Comparison of ENCODE assay signal across 21 cellular contexts in genomic region chr17:83181991-83182619, GRCh38.
A peak's percentile ranks its signal among the peaks of the same experiment; 100 is the strongest.
DNase-seq lines count a peak whose midpoint lies in the region; ATAC-seq, FAIRE-seq and TF ChIP-seq lines count a peak whose summit lies in the region.
"Had no signal": no experiment of that assay in that cellular context is flagged by ENCODE, and none has a peak within 500 bp of the region (broad histone marks: within the 10 kb centered on the region; RNA-seq: fewer than 3 reads in every experiment).

No MANE protein-coding gene starts in this region.

- H3K27ac ChIP-seq in Peyer's patch (no peak overlapping the region), kidney (ENCODE audit: low read depth in 2 of 2, low read length in 2 of 2) (peak overlapping the region in 1 of 2 donors; percentile 62)
- H3K27ac ChIP-seq: A549, VCaP had no signal

- no peaks in the 10 kb centered on the region for H3K4me1 Mint-ChIP-seq in activated CD8-positive, alpha-beta T cell treated with anti-CD3 and anti-CD28 coated beads, Interleukin-2, amount 10 ng/mL, durations not matched to agents 7 days and 5 days (ENCODE audit: low read depth)
- no peaks in the 10 kb centered on the region for H3K4me1 Mint-ChIP-seq in activated CD8-positive, alpha-beta T cell treated with anti-CD3 and anti-CD28 coated beads for 36 hours (ENCODE audit: low read depth)
- H3K4me1 Mint-ChIP-seq in T-helper 2 cell treated with Interferon-gamma antibody and Interleukin-4, amounts not matched to agents 5 μg/mL and 100 μg/mL, for 36 hours (ENCODE audit: low read depth), result no peaks in the 10 kb centered on the region

- CTCF ChIA-PET in activated CD8-positive, alpha-beta T cell treated with anti-CD3 and anti-CD28 coated beads, Interleukin-2, amount 10 ng/mL, durations not matched to agents 7 days and 5 days (lab: Charles Lee), result no interaction called here
- CTCF ChIA-PET in activated CD8-positive, alpha-beta T cell treated with anti-CD3 and anti-CD28 coated beads for 36 hours (lab: Charles Lee), result no interaction called here

- no peaks in the 10 kb centered on the region for H3K9me3 ChIP-seq in Peyer's patch
- H3K9me3 ChIP-seq in kidney (ENCODE audit: control insufficient read depth in 1 of 2, low read length in 2 of 2), result no peaks in the 10 kb centered on the region
- H3K9me3 ChIP-seq: A549 had no signal

- H3K27me3 ChIP-seq in Peyer's patch, result no peaks in the 10 kb centered on the region

- H3K27me3 Mint-ChIP-seq in activated CD8-positive, alpha-beta T cell treated with anti-CD3 and anti-CD28 coated beads, Interleukin-2, amount 10 ng/mL, durations not matched to agents 7 days and 5 days (ENCODE audit: low read depth), result peaks cover 7% of the 10 kb centered on the region
- H3K27me3 Mint-ChIP-seq in activated CD8-positive, alpha-beta T cell treated with anti-CD3 and anti-CD28 coated beads for 36 hours, result no peaks in the 10 kb centered on the region
- H3K27me3 Mint-ChIP-seq in T-helper 2 cell treated with Interferon-gamma antibody and Interleukin-4, amounts not matched to agents 5 μg/mL and 100 μg/mL, for 36 hours (ENCODE audit: low read depth), result no peaks in the 10 kb centered on the region

- peak; percentile 15 for DNase-seq in activated CD8-positive, alpha-beta T cell treated with anti-CD3 and anti-CD28 coated beads, Interleukin-2, amount 10 ng/mL, durations not matched to agents 7 days and 5 days
- DNase-seq in activated CD8-positive, alpha-beta T cell treated with anti-CD3 and anti-CD28 coated beads for 36 hours, result no peak
- DNase-seq in Peyer's patch (peak in 2 of 3 donors; percentile 9 to 32), kidney (peak; percentile 69), COLO668 (lab: John Stamatoyannopoulos, UW; ENCODE audit: unreplicated experiment) (no peak)
- peak; percentile 2 for DNase-seq in stimulated activated naive CD8-positive, alpha-beta T cell treated with anti-CD3 and anti-CD28 coated beads, Interleukin-15, Interleukin-2, amounts not matched to agents 100 U/mL and 50 U/mL, for 24 hours
- DNase-seq in T-helper 2 cell treated with Interferon-gamma antibody and Interleukin-4, amounts not matched to agents 5 μg/mL and 100 μg/mL, for 36 hours (ENCODE audit: low spot score), result no peak
- DNase-seq: activated naive CD4-positive, alpha-beta T cell treated with anti-CD3 and anti-CD28 coated beads for 36 hours; CD4-positive, CD25-positive, alpha-beta regulatory T cell; NCI-H1105; NCI-H524 treated with DMSO at 0.1 percent for 48 hours; nucleus accumbens; SHP77 treated with DMSO at 0.1 percent for 48 hours; stimulated activated CD4-positive, alpha-beta T cell treated with anti-CD3 and anti-CD28 coated beads, Interleukin-1b, Interleukin-23, amount 100 ng/mL, for 48 hours had no signal

- H3K9ac ChIP-seq in kidney (ENCODE audit: low read length in 2 of 2), result no peak overlapping the region

- no peak overlapping the region for H3K27ac Mint-ChIP-seq in activated CD8-positive, alpha-beta T cell treated with anti-CD3 and anti-CD28 coated beads, Interleukin-2, amount 10 ng/mL, durations not matched to agents 7 days and 5 days
- H3K27ac Mint-ChIP-seq in activated CD8-positive, alpha-beta T cell treated with anti-CD3 and anti-CD28 coated beads for 36 hours, result no peak overlapping the region
- H3K27ac Mint-ChIP-seq in T-helper 2 cell treated with Interferon-gamma antibody and Interleukin-4, amounts not matched to agents 5 μg/mL and 100 μg/mL, for 36 hours, result no peak overlapping the region
- H3K27ac Mint-ChIP-seq: activated naive CD4-positive, alpha-beta T cell treated with anti-CD3 and anti-CD28 coated beads for 36 hours; CD4-positive, CD25-positive, alpha-beta regulatory T cell; T-helper 1 cell treated with Interleukin-12 subunit alpha and Interleukin-12 subunit beta and Interleukin-4 antibody, amounts not matched to agents 30 μg/mL and 1 μg/mL, for 36 hours had no signal

- no peaks in the 10 kb centered on the region for H3K4me1 ChIP-seq in Peyer's patch
- H3K4me1 ChIP-seq in kidney (ENCODE audit: control insufficient read depth in 1 of 2, insufficient read depth in 1 of 2, low read depth in 1 of 2, low read length in 2 of 2), result peaks cover 0 to 4% of the 10 kb centered on the region in 2 donors
- H3K4me1 ChIP-seq: A549 had no signal

- intact Hi-C loops in activated CD8-positive, alpha-beta T cell treated with anti-CD3 and anti-CD28 coated beads for 36 hours (cut with micrococcal nuclease), result no loop called here
- intact Hi-C loops in kidney (cut with DNase I), result no loop called here

- no peaks in the 10 kb centered on the region for H3K9me3 Mint-ChIP-seq in activated CD8-positive, alpha-beta T cell treated with anti-CD3 and anti-CD28 coated beads, Interleukin-2, amount 10 ng/mL, durations not matched to agents 7 days and 5 days (ENCODE audit: insufficient read depth)
- H3K9me3 Mint-ChIP-seq in activated CD8-positive, alpha-beta T cell treated with anti-CD3 and anti-CD28 coated beads for 36 hours, result no peaks in the 10 kb centered on the region
- H3K9me3 Mint-ChIP-seq in T-helper 2 cell treated with Interferon-gamma antibody and Interleukin-4, amounts not matched to agents 5 μg/mL and 100 μg/mL, for 36 hours, result no peaks in the 10 kb centered on the region
- H3K9me3 Mint-ChIP-seq: activated naive CD4-positive, alpha-beta T cell treated with anti-CD3 and anti-CD28 coated beads for 36 hours; T-helper 1 cell treated with Interleukin-12 subunit alpha and Interleukin-12 subunit beta and Interleukin-4 antibody, amounts not matched to agents 30 μg/mL and 1 μg/mL, for 36 hours had no signal

- H3K4me3 Mint-ChIP-seq in activated CD8-positive, alpha-beta T cell treated with anti-CD3 and anti-CD28 coated beads, Interleukin-2, amount 10 ng/mL, durations not matched to agents 7 days and 5 days, result no peak overlapping the region
- no peak overlapping the region for H3K4me3 Mint-ChIP-seq in activated CD8-positive, alpha-beta T cell treated with anti-CD3 and anti-CD28 coated beads for 36 hours
- no peak overlapping the region for H3K4me3 Mint-ChIP-seq in T-helper 2 cell treated with Interferon-gamma antibody and Interleukin-4, amounts not matched to agents 5 μg/mL and 100 μg/mL, for 36 hours
- H3K4me3 Mint-ChIP-seq: activated naive CD4-positive, alpha-beta T cell treated with anti-CD3 and anti-CD28 coated beads for 36 hours; CD4-positive, CD25-positive, alpha-beta regulatory T cell; T-helper 1 cell treated with Interleukin-12 subunit alpha and Interleukin-12 subunit beta and Interleukin-4 antibody, amounts not matched to agents 30 μg/mL and 1 μg/mL, for 36 hours had no signal

- FAIRE-seq in kidney (lab: Jason Lieb, UNC), result no peak
- FAIRE-seq: A549, astrocyte, endothelial cell of umbilical vein had no signal

- POLR2A ChIA-PET in activated CD8-positive, alpha-beta T cell treated with anti-CD3 and anti-CD28 coated beads, Interleukin-2, amount 10 ng/mL, durations not matched to agents 7 days and 5 days (lab: Charles Lee), result interaction anchor here (1.1 kb wide), 1 partner anchor 18 kb away, joined by 5 read pairs; no protein-coding TSS in a partner anchor
- POLR2A ChIA-PET in activated CD8-positive, alpha-beta T cell treated with anti-CD3 and anti-CD28 coated beads for 36 hours (lab: Charles Lee), result no interaction called here

- no peak for TF ChIP-seq CTCF in activated CD8-positive, alpha-beta T cell treated with anti-CD3 and anti-CD28 coated beads for 36 hours (IDR thresholded peaks at IDR 0.05)
- TF ChIP-seq CTCF in Peyer's patch (IDR thresholded peaks at IDR 0.05), result no peak
- no peak for TF ChIP-seq CTCF in kidney (IDR thresholded peaks at IDR 0.05; ENCODE audit: borderline replicate concordance, extremely low read depth, insufficient read depth)

- H3K36me3 Mint-ChIP-seq in activated CD8-positive, alpha-beta T cell treated with anti-CD3 and anti-CD28 coated beads, Interleukin-2, amount 10 ng/mL, durations not matched to agents 7 days and 5 days (ENCODE audit: low read depth), result no peaks in the 10 kb centered on the region
- no peaks in the 10 kb centered on the region for H3K36me3 Mint-ChIP-seq in activated CD8-positive, alpha-beta T cell treated with anti-CD3 and anti-CD28 coated beads for 36 hours (ENCODE audit: low read depth)
- no peaks in the 10 kb centered on the region for H3K36me3 Mint-ChIP-seq in T-helper 2 cell treated with Interferon-gamma antibody and Interleukin-4, amounts not matched to agents 5 μg/mL and 100 μg/mL, for 36 hours (ENCODE audit: low read depth)
- H3K36me3 Mint-ChIP-seq: CD4-positive, CD25-positive, alpha-beta regulatory T cell had no signal

- no peak for ATAC-seq in activated CD8-positive, alpha-beta T cell treated with anti-CD3 and anti-CD28 coated beads, Interleukin-2, amount 10 ng/mL, durations not matched to agents 7 days and 5 days
- ATAC-seq in activated CD8-positive, alpha-beta T cell treated with anti-CD3 and anti-CD28 coated beads for 36 hours, result no peak
- ATAC-seq in stimulated activated naive CD8-positive, alpha-beta T cell treated with anti-CD3 and anti-CD28 coated beads, Interleukin-15, Interleukin-2, amounts not matched to agents 100 U/mL and 50 U/mL, for 24 hours, result no peak
- no peak for ATAC-seq in GM18519 (IDR thresholded peaks at IDR 0.05; ENCODE audit: low FRiP score, unreplicated experiment)
- ATAC-seq: A549, left colon had no signal

- no peaks in the 10 kb centered on the region for H3K36me3 ChIP-seq in Peyer's patch
- no peaks in the 10 kb centered on the region for H3K36me3 ChIP-seq in kidney (ENCODE audit: control insufficient read depth in 1 of 2, insufficient read depth in 2 of 2, low read length in 2 of 2)

- no peak for TF ChIP-seq POLR2A in Peyer's patch (IDR thresholded peaks at IDR 0.05)

- H3K4me3 ChIP-seq in Peyer's patch (no peak overlapping the region), kidney (ENCODE audit: low read length in 2 of 2) (no peak overlapping the region)
- H3K4me3 ChIP-seq: A549 had no signal

Comparison
In these comparisons a context has a peak if more than half of its experiments do, and no peak if none do; other contexts are left out.
1. DNase-seq: peak in activated CD8-positive, alpha-beta T cell treated with anti-CD3 and anti-CD28 coated beads, Interleukin-2, amount 10 ng/mL, durations not matched to agents 7 days and 5 days (single experiment), Peyer's patch (2 of 3), kidney (single experiment) and stimulated activated naive CD8-positive, alpha-beta T cell treated with anti-CD3 and anti-CD28 coated beads, Interleukin-15, Interleukin-2, amounts not matched to agents 100 U/mL and 50 U/mL, for 24 hours (single experiment); none in activated CD8-positive, alpha-beta T cell treated with anti-CD3 and anti-CD28 coated beads for 36 hours (single experiment), T-helper 2 cell treated with Interferon-gamma antibody and Interleukin-4, amounts not matched to agents 5 μg/mL and 100 μg/mL, for 36 hours (single experiment) and COLO668 (single experiment).